In genomic region chr9:6925841-6926240, GRCh38 we compare ENCODE assay signal across 14 cellular contexts.
A peak's percentile ranks its signal among the peaks of the same experiment; 100 is the strongest.
DNase-seq lines count a peak whose midpoint lies in the region; ATAC-seq and TF ChIP-seq lines count a peak whose summit lies in the region.
"Had no signal": no experiment of that assay in that cellular context is flagged by ENCODE, and none has a peak within 500 bp of the region (broad histone marks: within the 10 kb centered on the region; RNA-seq: fewer than 3 reads in every experiment).

No MANE protein-coding gene starts in this region.

- H3K27me3 ChIP-seq in WERI-Rb-1 (ENCODE audit: insufficient read depth, low read depth, severe bottlenecking): no peaks in the 10 kb centered on the region

- H3K9me3 ChIP-seq in WERI-Rb-1 (ENCODE audit: severe bottlenecking): no peaks in the 10 kb centered on the region
- H3K9me3 ChIP-seq: Caco-2 had no signal

- peaks cover 41% of the 10 kb centered on the region for H3K4me1 Mint-ChIP-seq in activated T-cell treated with anti-CD3 and anti-CD28 coated beads, Interleukin-2, amount 50 U/mL, for 72 hours (ENCODE audit: low read depth)

- intact Hi-C loops in Right ventricle myocardium inferior (cut with DNase I): loop anchor here (10.0 kb wide), 1 partner anchor 51 kb away; no protein-coding TSS in a partner anchor

- H3K36me3 Mint-ChIP-seq in activated T-cell treated with anti-CD3 and anti-CD28 coated beads, Interleukin-2, amount 50 U/mL, for 72 hours (ENCODE audit: insufficient read depth in 2 of 2): no peaks in the 10 kb centered on the region

- H3K36me3 ChIP-seq in WERI-Rb-1: no peaks in the 10 kb centered on the region

- ATAC-seq in activated T-cell treated with anti-CD3 and anti-CD28 coated beads, Interleukin-2, amount 50 U/mL, for 72 hours (replicated peaks in 1 of 2): no peak
- ATAC-seq in Right ventricle myocardium inferior: no peak
- ATAC-seq in GM18867 (IDR thresholded peaks at IDR 0.05; ENCODE audit: unreplicated experiment): no peak
- no peak for ATAC-seq in HG02623 (IDR thresholded peaks at IDR 0.05; ENCODE audit: unreplicated experiment)

- H3K27me3 Mint-ChIP-seq in activated T-cell treated with anti-CD3 and anti-CD28 coated beads, Interleukin-2, amount 50 U/mL, for 72 hours (ENCODE audit: low read depth): no peaks in the 10 kb centered on the region

- no peak overlapping the region for H3K4me3 ChIP-seq in WERI-Rb-1 (ENCODE audit: low read depth, low read length)

- no peak overlapping the region for H3K27ac ChIP-seq in WERI-Rb-1

- no peak for TF ChIP-seq CTCF in WERI-Rb-1 (IDR thresholded peaks at IDR 0.05; ENCODE audit: low read depth, low read length)

- no peak overlapping the region for H3K4me3 Mint-ChIP-seq in activated T-cell treated with anti-CD3 and anti-CD28 coated beads, Interleukin-2, amount 50 U/mL, for 72 hours

- DNase-seq in activated T-cell treated with anti-CD3 and anti-CD28 coated beads, Interleukin-2, amount 50 U/mL, for 72 hours: no peak
- DNase-seq in activated T-cell treated with anti-CD3 and anti-CD28 coated beads for 4 hours (no peak), WERI-Rb-1 (peak; percentile 76), myocyte (ENCODE audit: low read depth) (peak; percentile 26), Right ventricle myocardium inferior (ENCODE audit: missing footprints) (no peak), NCI-H128 (lab: John Stamatoyannopoulos, UW; ENCODE audit: unreplicated experiment) (no peak)
- DNase-seq: AML-193, Caco-2, KG1, NCI-H1930, NCI-H2171, NCI-H526 had no signal

- peak overlapping the region; percentile 34 for H3K27ac Mint-ChIP-seq in activated T-cell treated with anti-CD3 and anti-CD28 coated beads, Interleukin-2, amount 50 U/mL, for 72 hours

- no peaks in the 10 kb centered on the region for H3K9me3 Mint-ChIP-seq in activated T-cell treated with anti-CD3 and anti-CD28 coated beads, Interleukin-2, amount 50 U/mL, for 72 hours

Comparison
In these comparisons a context has a peak if more than half of its experiments do, and no peak if none do; other contexts are left out.
1. DNase-seq: peak in WERI-Rb-1 (single experiment) and myocyte (single experiment); none in activated T-cell treated with anti-CD3 and anti-CD28 coated beads, Interleukin-2, amount 50 U/mL, for 72 hours (0 of 2), activated T-cell treated with anti-CD3 and anti-CD28 coated beads for 4 hours (single experiment), Right ventricle myocardium inferior (single experiment) and NCI-H128 (single experiment).